Comparison of ENCODE assay signal across 1 cellular context in the genomic region with DNA sequence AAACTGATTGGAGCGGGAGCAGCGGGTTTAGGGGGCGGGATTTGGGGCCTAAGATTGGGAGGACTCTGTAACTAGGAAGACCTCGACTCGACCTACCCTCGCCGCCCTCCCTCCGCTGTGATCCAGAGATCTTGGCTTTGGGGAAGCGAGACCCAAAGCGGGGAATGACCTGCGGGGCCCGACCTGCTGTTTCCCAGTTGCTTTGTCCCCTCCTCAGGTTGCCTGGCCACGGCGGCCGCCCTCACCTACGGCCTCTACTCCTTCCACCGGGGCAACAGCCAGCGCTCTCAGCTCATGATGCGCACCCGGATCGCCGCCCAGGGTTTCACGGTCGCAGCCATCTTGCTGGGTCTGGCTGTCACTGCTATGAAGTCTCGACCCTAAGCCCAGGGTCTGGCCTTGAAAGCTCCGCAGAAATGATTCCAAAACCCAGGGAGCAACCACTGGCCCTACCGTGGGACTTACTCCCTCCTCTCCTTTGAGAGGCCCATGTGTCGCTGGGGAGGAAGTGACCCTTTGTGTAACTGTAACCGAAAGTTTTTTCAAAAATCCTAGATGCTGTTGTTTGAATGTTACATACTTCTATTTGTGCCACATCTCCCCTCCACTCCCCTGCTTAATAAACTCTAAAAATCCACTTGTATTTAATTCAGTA.
TF ChIP-seq lines count a peak whose summit lies in the region.

No MANE protein-coding gene starts in this region.

TF ChIP-seq in H1, 55 proteins besides CTCF, POLR2A, EP300 and RAD21:
- TF ChIP-seq NRF1 (IDR thresholded peaks at IDR 0.05; ENCODE audit: low read depth, low read length) (0 out of 2 replicates have a peak, but pooled peaks have one; percentile 12), POLR2AphosphoS5 (IDR thresholded peaks at IDR 0.05; ENCODE audit: low read depth, low read length) (peak; percentile 88), RBBP5 (IDR thresholded peaks at IDR 0.05; ENCODE audit: borderline replicate concordance, low read depth, low read length) (0 out of 2 replicates have a peak, but pooled peaks have one; percentile 19), NANOG (IDR thresholded peaks at IDR 0.05; ENCODE audit: insufficient read depth, low read depth, low read length, poor library complexity, severe bottlenecking) (no peak), BACH1 (IDR thresholded peaks at IDR 0.05; ENCODE audit: low read length) (no peak), ASH2L (IDR thresholded peaks at IDR 0.05; ENCODE audit: low read length) (no peak), HDAC6 (IDR thresholded peaks at IDR 0.05; ENCODE audit: low read depth, low read length) (no peak), PHF8 (conservative IDR thresholded peaks at IDR 0.05; ENCODE audit: low read depth, low read length) (no peak), SUZ12 (IDR thresholded peaks at IDR 0.05; ENCODE audit: low read length) (no peak), ZNF274 (IDR thresholded peaks at IDR 0.05; ENCODE audit: borderline replicate concordance, extremely low read depth, low read length) (no peak), CBX8 (IDR thresholded peaks at IDR 0.05; ENCODE audit: borderline replicate concordance, low read depth, low read length) (no peak), POU5F1 (IDR thresholded peaks at IDR 0.05; ENCODE audit: low read depth, low read length) (no peak), EGR1 (IDR thresholded peaks at IDR 0.05; ENCODE audit: borderline replicate concordance, low read depth, low read length) (no peak), SIN3A (conservative IDR thresholded peaks at IDR 0.05 in 1 of 2, IDR thresholded peaks at IDR 0.05 in 1 of 2; ENCODE audit: low read depth in 1 of 2, low read length in 2 of 2) (0 out of 4 replicates have a peak, but pooled peaks have one; percentile 29 to 62), YY1 (IDR thresholded peaks at IDR 0.05; ENCODE audit: low read depth, low read length) (peak; percentile 87), CHD2 (IDR thresholded peaks at IDR 0.05; ENCODE audit: low read length) (no peak), TAF1 (IDR thresholded peaks at IDR 0.05; ENCODE audit: low read depth, low read length) (peak; percentile 5; the same call in 1 of the 2 replicates), SP1 (IDR thresholded peaks at IDR 0.05; ENCODE audit: low read depth, low read length) (0 out of 2 replicates have a peak, but pooled peaks have one; percentile 1)
